ENCODE assay signal across 34 cellular contexts in genomic region chr12:82760423-82760822, GRCh38.
"Had no signal": no experiment of that assay in that cellular context is flagged by ENCODE, and none has a peak within 500 bp of the region (broad histone marks: within the 10 kb centered on the region; RNA-seq: fewer than 3 reads in every experiment).

No MANE protein-coding gene starts in this region.

- H3K27ac ChIP-seq: adrenal gland, KMS-11, SJCRH30, SK-N-MC had no signal

- H3K4me1 ChIP-seq: adrenal gland, SJCRH30 had no signal

- H3K27me3 ChIP-seq: adrenal gland, SJCRH30 had no signal

- DNase-seq: activated B cell treated with CpG ODN at 0.5 μM for 24 hours; activated CD4-positive, alpha-beta memory T cell treated with anti-CD3 and anti-CD28 coated beads for 36 hours; activated CD4-positive, alpha-beta T cell treated with anti-CD3 and anti-CD28 coated beads for 4 hours; activated CD4-positive, alpha-beta T cell treated with anti-CD3 and anti-CD28 coated beads, Interleukin-2, amount 50 U/mL, for 1 hour; activated CD4-positive, CD25-positive, alpha-beta regulatory T cell treated with anti-CD3 and anti-CD28 coated beads, Interleukin-2, amount 50 U/mL, for 72 hours; activated CD8-positive, alpha-beta memory T cell treated with anti-CD3 and anti-CD28 coated beads, Interleukin-2, amount 50 U/mL, for 4 hours; activated gamma-delta T cell treated with Interleukin-2 at 50 U/mL for 16 hours; activated naive CD4-positive, alpha-beta T cell treated with anti-CD3 and anti-CD28 coated beads for 36 hours; activated T-cell treated with anti-CD3 and anti-CD28 coated beads for 4 hours; activated T-cell treated with anti-CD3 and anti-CD28 coated beads, Interleukin-2, amount 50 U/mL, for 4 hours; adrenal gland; caudate nucleus; NCI-H1092 treated with DMSO at 0.1 percent for 48 hours; NCI-H1417 treated with DMSO at 0.1 percent for 48 hours; NCI-H187 treated with DMSO at 0.1 percent for 48 hours; NCI-H2081; NCI-H2171 treated with DMSO at 0.1 percent for 48 hours; NCI-H2227 treated with DMSO at 0.1 percent for 48 hours; NCI-H446; NCI-H510A treated with DMSO at 0.1 percent for 48 hours; NCI-H526 treated with DMSO at 0.1 percent for 48 hours; NCI-H82; SHP77; SJCRH30 had no signal

- FAIRE-seq: bronchial epithelial cell, TTC549 had no signal

- H3K4me1 Mint-ChIP-seq: activated B cell treated with CpG ODN at 0.5 μM for 24 hours had no signal

- H3K9me3 Mint-ChIP-seq: activated B cell treated with CpG ODN at 0.5 μM for 24 hours; activated CD4-positive, alpha-beta memory T cell treated with anti-CD3 and anti-CD28 coated beads for 36 hours; activated naive CD4-positive, alpha-beta T cell treated with anti-CD3 and anti-CD28 coated beads for 36 hours; activated naive CD4-positive, alpha-beta T cell treated with anti-CD3 and anti-CD28 coated beads, Interleukin-2, amount 50 U/mL, for 72 hours; activated T-cell treated with anti-CD3 and anti-CD28 coated beads, Interleukin-2, amount 50 U/mL, for 4 hours; activated T-helper 1 cell treated with anti-CD3 and anti-CD28 coated beads, Interleukin-12 subunit alpha, Interleukin-12 subunit beta, Interleukin-2, Interleukin-4 antibody, amounts not matched to agents 30 ng/mL and 10 ng/mL and 1 ng/mL, durations not matched to agents 14 hours and 24 hours and 36 hours; T-helper 1 cell treated with Interleukin-12 subunit alpha and Interleukin-12 subunit beta and Interleukin-4 antibody, amounts not matched to agents 30 μg/mL and 1 μg/mL, for 36 hours; T-helper 2 cell treated with Interferon-gamma antibody and Interleukin-4, amounts not matched to agents 5 μg/mL and 100 μg/mL, for 36 hours had no signal

- H3K36me3 ChIP-seq: adrenal gland, SJCRH30 had no signal

- H3K36me3 Mint-ChIP-seq: activated CD4-positive, alpha-beta memory T cell treated with anti-CD3 and anti-CD28 coated beads for 36 hours; activated naive CD4-positive, alpha-beta T cell treated with anti-CD3 and anti-CD28 coated beads, Interleukin-2, amount 50 U/mL, for 72 hours had no signal

- H3K27ac Mint-ChIP-seq: activated B cell treated with CpG ODN at 0.5 μM for 24 hours; activated CD4-positive, alpha-beta memory T cell treated with anti-CD3 and anti-CD28 coated beads for 36 hours; activated naive CD4-positive, alpha-beta T cell treated with anti-CD3 and anti-CD28 coated beads for 36 hours; activated naive CD4-positive, alpha-beta T cell treated with anti-CD3 and anti-CD28 coated beads, Interleukin-2, amount 50 U/mL, for 72 hours; activated T-helper 1 cell treated with anti-CD3 and anti-CD28 coated beads, Interleukin-12 subunit alpha, Interleukin-12 subunit beta, Interleukin-2, Interleukin-4 antibody, amounts not matched to agents 30 ng/mL and 10 ng/mL and 1 ng/mL, durations not matched to agents 14 hours and 24 hours and 36 hours; T-helper 1 cell treated with Interleukin-12 subunit alpha and Interleukin-12 subunit beta and Interleukin-4 antibody, amounts not matched to agents 30 μg/mL and 1 μg/mL, for 36 hours; T-helper 2 cell treated with Interferon-gamma antibody and Interleukin-4, amounts not matched to agents 5 μg/mL and 100 μg/mL, for 36 hours had no signal

- H3K4me3 ChIP-seq: adrenal gland, SJCRH30, SK-N-MC had no signal

- H3K9me3 ChIP-seq: adrenal gland, SJCRH30 had no signal

- H3K4me2 ChIP-seq: KMS-11 had no signal

- H3K27me3 Mint-ChIP-seq: activated B cell treated with CpG ODN at 0.5 μM for 24 hours; activated CD4-positive, alpha-beta memory T cell treated with anti-CD3 and anti-CD28 coated beads for 36 hours; brain had no signal

- ATAC-seq: activated naive CD4-positive, alpha-beta T cell treated with anti-CD3 and anti-CD28 coated beads, Interleukin-2, amount 50 U/mL, for 72 hours; activated T-cell treated with anti-CD3 and anti-CD28 coated beads, Interleukin-2, amount 50 U/mL, for 4 hours; Panc1 had no signal

- H3K9ac ChIP-seq: KMS-11 had no signal

- H3K4me3 Mint-ChIP-seq: activated B cell treated with CpG ODN at 0.5 μM for 24 hours; activated CD4-positive, alpha-beta memory T cell treated with anti-CD3 and anti-CD28 coated beads for 36 hours; activated naive CD4-positive, alpha-beta T cell treated with anti-CD3 and anti-CD28 coated beads for 36 hours; activated T-cell treated with anti-CD3 and anti-CD28 coated beads, Interleukin-2, amount 50 U/mL, for 4 hours; activated T-helper 1 cell treated with anti-CD3 and anti-CD28 coated beads, Interleukin-12 subunit alpha, Interleukin-12 subunit beta, Interleukin-2, Interleukin-4 antibody, amounts not matched to agents 30 ng/mL and 10 ng/mL and 1 ng/mL, durations not matched to agents 14 hours and 24 hours and 36 hours; brain; T-helper 1 cell treated with Interleukin-12 subunit alpha and Interleukin-12 subunit beta and Interleukin-4 antibody, amounts not matched to agents 30 μg/mL and 1 μg/mL, for 36 hours; T-helper 2 cell treated with Interferon-gamma antibody and Interleukin-4, amounts not matched to agents 5 μg/mL and 100 μg/mL, for 36 hours had no signal
